Comparison of ENCODE assay signal across 10 cellular contexts in genomic region chr21:37829447-37829846, GRCh38.
DNase-seq lines count a peak whose midpoint lies in the region; ATAC-seq, FAIRE-seq and TF ChIP-seq lines count a peak whose summit lies in the region.
"Had no signal": no experiment of that assay in that cellular context is flagged by ENCODE, and none has a peak within 500 bp of the region (broad histone marks: within the 10 kb centered on the region; RNA-seq: fewer than 3 reads in every experiment).

No MANE protein-coding gene starts in this region.

- no peak overlapping the region for H3K4me3 Mint-ChIP-seq in naive thymus-derived CD8-positive, alpha-beta T cell
- H3K4me3 Mint-ChIP-seq: activated CD4-positive, alpha-beta memory T cell treated with anti-CD3 and anti-CD28 coated beads for 36 hours; CD4-positive, CD25-positive, alpha-beta regulatory T cell had no signal

- H3K27ac ChIP-seq in ACC112 (ENCODE audit: low read depth, low read length) (no peak overlapping the region), suprapubic skin (no peak overlapping the region)

- H3K79me2 ChIP-seq in ACC112 (ENCODE audit: control insufficient read depth, insufficient read depth, low read length, unreplicated experiment) = no peaks in the 10 kb centered on the region

- peaks cover 0 to 3% (median 0%) of the 10 kb centered on the region in 9 donors for H3K9me3 Mint-ChIP-seq in naive thymus-derived CD8-positive, alpha-beta T cell
- H3K9me3 Mint-ChIP-seq: activated CD4-positive, alpha-beta memory T cell treated with anti-CD3 and anti-CD28 coated beads for 36 hours; CD4-positive, CD25-positive, alpha-beta regulatory T cell had no signal

- FAIRE-seq in islet of Langerhans (lab: Jason Lieb, UNC) = peak; percentile 90

- H3K4me1 ChIP-seq in ACC112 (ENCODE audit: control insufficient read depth, insufficient read depth, low read length, unreplicated experiment) (peaks cover 10% of the 10 kb centered on the region), suprapubic skin (no peaks in the 10 kb centered on the region)

- WGBS in suprapubic skin = 60% methylated on average over 3 of the region's 4 CpGs

- POLR2A ChIA-PET in naive thymus-derived CD8-positive, alpha-beta T cell (lab: Charles Lee) = no interaction called here

- no peaks in the 10 kb centered on the region for H3K9me3 ChIP-seq in suprapubic skin

- H3K4me1 Mint-ChIP-seq in naive thymus-derived CD8-positive, alpha-beta T cell = no peaks in the 10 kb centered on the region
- H3K4me1 Mint-ChIP-seq: CD4-positive, CD25-positive, alpha-beta regulatory T cell had no signal

- DNase-seq in HT-29 (ENCODE audit: low spot score) (peak; percentile 48), SKM-1 treated with dmso at 0.1 percent for 144 hours (lab: John Stamatoyannopoulos, UW; ENCODE audit: unreplicated experiment) (peak; percentile 42), cortex of kidney (lab: John Stamatoyannopoulos, UW) (no peak), suprapubic skin (ENCODE audit: low spot score in 2 of 2) (no peak)
- DNase-seq in naive thymus-derived CD8-positive, alpha-beta T cell = no peak
- DNase-seq: activated CD4-positive, alpha-beta memory T cell treated with anti-CD3 and anti-CD28 coated beads for 36 hours; CD4-positive, CD25-positive, alpha-beta regulatory T cell had no signal

- peak overlapping the region; percentile 60 for H2AFZ ChIP-seq in ACC112 (ENCODE audit: low read length, unreplicated experiment)

- H3K27me3 ChIP-seq in ACC112 (ENCODE audit: insufficient read depth, low read length) (no peaks in the 10 kb centered on the region), suprapubic skin (peaks cover 4% of the 10 kb centered on the region)

- ATAC-seq in GM21737 (IDR thresholded peaks at IDR 0.05; ENCODE audit: unreplicated experiment) = no peak
- no peak for ATAC-seq in naive thymus-derived CD8-positive, alpha-beta T cell

- H3K27me3 Mint-ChIP-seq in naive thymus-derived CD8-positive, alpha-beta T cell = peaks cover 0 to 24% (median 7%) of the 10 kb centered on the region in 5 donors

- no peak overlapping the region for H3K4me3 ChIP-seq in ACC112 (ENCODE audit: low read depth, low read length)
- no peak overlapping the region for H3K4me3 ChIP-seq in suprapubic skin

- no peaks in the 10 kb centered on the region for H3K36me3 Mint-ChIP-seq in naive thymus-derived CD8-positive, alpha-beta T cell
- H3K36me3 Mint-ChIP-seq: activated CD4-positive, alpha-beta memory T cell treated with anti-CD3 and anti-CD28 coated beads for 36 hours; CD4-positive, CD25-positive, alpha-beta regulatory T cell had no signal

- no peak for TF ChIP-seq EP300 in suprapubic skin (IDR thresholded peaks at IDR 0.05)

- TF ChIP-seq CTCF in suprapubic skin (IDR thresholded peaks at IDR 0.05) = no peak

- H3K27ac Mint-ChIP-seq in naive thymus-derived CD8-positive, alpha-beta T cell = peak overlapping the region in 2 of 10 donors; percentile 49 to 73
- H3K27ac Mint-ChIP-seq: activated CD4-positive, alpha-beta memory T cell treated with anti-CD3 and anti-CD28 coated beads for 36 hours; CD4-positive, CD25-positive, alpha-beta regulatory T cell had no signal

- TF ChIP-seq POLR2A in suprapubic skin (IDR thresholded peaks at IDR 0.05) = no peak

- H3K36me3 ChIP-seq in ACC112 (ENCODE audit: insufficient read depth, low read length) = no peaks in the 10 kb centered on the region
- no peaks in the 10 kb centered on the region for H3K36me3 ChIP-seq in suprapubic skin

Comparison
In these comparisons a context has a peak if more than half of its experiments do, and no peak if none do; other contexts are left out.
1. DNase-seq: peak in HT-29 (single experiment) and SKM-1 treated with dmso at 0.1 percent for 144 hours (single experiment); none in cortex of kidney (single experiment), naive thymus-derived CD8-positive, alpha-beta T cell (0 of 10) and suprapubic skin (0 of 2).